ENCODE assay signal across 13 cellular contexts in genomic region chr6:106027316-106027715, GRCh38.
"Had no signal": no experiment of that assay in that cellular context is flagged by ENCODE, and none has a peak within 500 bp of the region (broad histone marks: within the 10 kb centered on the region; RNA-seq: fewer than 3 reads in every experiment).

No MANE protein-coding gene starts in this region.

- H3K36me3 ChIP-seq: right lobe of liver had no signal

- H3K27ac Mint-ChIP-seq: activated CD4-positive, alpha-beta memory T cell treated with anti-CD3 and anti-CD28 coated beads for 36 hours; progenitor cell of endocrine pancreas; stimulated activated memory B cell treated with anti-CD40 and anti-IgM and Interleukin-4, amounts not matched to agents 10 μg/mL and 1 μg/mL and 100 μg/mL, for 72 hours had no signal

- H3K4me3 Mint-ChIP-seq: activated CD4-positive, alpha-beta memory T cell treated with anti-CD3 and anti-CD28 coated beads for 36 hours; stimulated activated memory B cell treated with anti-CD40 and anti-IgM and Interleukin-4, amounts not matched to agents 10 μg/mL and 1 μg/mL and 100 μg/mL, for 72 hours had no signal

- H3K27ac ChIP-seq: coronary artery, right lobe of liver had no signal

- H3K4me1 Mint-ChIP-seq: stimulated activated memory B cell treated with anti-CD40 and anti-IgM and Interleukin-4, amounts not matched to agents 10 μg/mL and 1 μg/mL and 100 μg/mL, for 72 hours had no signal

- H3K27me3 ChIP-seq: right lobe of liver had no signal

- H3K4me1 ChIP-seq: right lobe of liver had no signal

- H3K9me3 ChIP-seq: right lobe of liver had no signal

- H3K4me3 ChIP-seq: coronary artery, lung, right lobe of liver had no signal

- ATAC-seq: right lobe of liver; stimulated activated memory B cell treated with anti-CD40 and anti-IgM and Interleukin-4, amounts not matched to agents 10 μg/mL and 1 μg/mL and 100 μg/mL, for 72 hours had no signal

- H3K9me3 Mint-ChIP-seq: activated CD4-positive, alpha-beta memory T cell treated with anti-CD3 and anti-CD28 coated beads for 36 hours; naive B cell; stimulated activated memory B cell treated with anti-CD40 and anti-IgM and Interleukin-4, amounts not matched to agents 10 μg/mL and 1 μg/mL and 100 μg/mL, for 72 hours had no signal

- H3K27me3 Mint-ChIP-seq: stimulated activated memory B cell treated with anti-CD40 and anti-IgM and Interleukin-4, amounts not matched to agents 10 μg/mL and 1 μg/mL and 100 μg/mL, for 72 hours had no signal

- DNase-seq: activated CD4-positive, alpha-beta memory T cell treated with anti-CD3 and anti-CD28 coated beads for 36 hours; activated CD4-positive, CD25-positive, alpha-beta regulatory T cell treated with anti-CD3 and anti-CD28 coated beads, Interleukin-2, amount 50 U/mL, for 72 hours; activated naive CD4-positive, alpha-beta T cell; caudate nucleus; effector CD8-positive, alpha-beta T cell; hippocampal formation; kidney glomerular epithelial cell; naive B cell; right lobe of liver had no signal

- H3K36me3 Mint-ChIP-seq: activated CD4-positive, alpha-beta memory T cell treated with anti-CD3 and anti-CD28 coated beads for 36 hours; naive B cell; stimulated activated memory B cell treated with anti-CD40 and anti-IgM and Interleukin-4, amounts not matched to agents 10 μg/mL and 1 μg/mL and 100 μg/mL, for 72 hours had no signal
